In the genomic region with DNA sequence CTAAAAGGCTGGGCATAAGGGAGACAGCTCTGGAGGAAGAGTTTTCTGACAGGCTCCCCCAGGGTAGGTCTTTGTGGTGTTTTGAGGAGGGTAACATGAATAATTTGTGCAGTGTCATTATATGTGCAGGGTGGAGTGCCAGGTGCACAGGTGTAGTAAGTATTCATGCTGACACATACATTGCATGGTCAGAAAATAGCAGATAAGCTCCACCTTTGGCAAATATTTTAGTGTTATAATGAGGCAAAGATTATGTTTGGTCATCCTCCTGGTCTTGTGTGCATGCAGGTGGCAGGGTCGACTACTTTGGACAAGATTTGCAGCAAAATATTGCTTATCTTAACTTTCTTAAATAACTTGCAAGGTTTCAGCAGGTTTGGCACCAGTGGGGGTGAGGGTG, we compare ENCODE assay signal across 16 cellular contexts.
DNase-seq lines count a peak whose midpoint lies in the region; FAIRE-seq and TF ChIP-seq lines count a peak whose summit lies in the region.
"Had no signal": no experiment of that assay in that cellular context is flagged by ENCODE, and none has a peak within 500 bp of the region (broad histone marks: within the 10 kb centered on the region; RNA-seq: fewer than 3 reads in every experiment).

No MANE protein-coding gene starts in this region.

- H3K36me3 Mint-ChIP-seq in H9 (ENCODE audit: insufficient read depth in 1 of 3, low read depth in 3 of 3): peaks cover 0 to 20% (median 3%) of the 10 kb centered on the region in 3 experiments; a peak in 5 of 7 replicates

- no peak overlapping the region for H3K4ac ChIP-seq in H9 (ENCODE audit: low read depth, low read length)

- H3K9ac ChIP-seq in H9 (ENCODE audit: extremely low read depth, insufficient read length, low read length): no peak overlapping the region

- no peak for TF ChIP-seq CTCF in H9 (conservative IDR thresholded peaks at IDR 0.05)

- no peak overlapping the region for H3K4me2 ChIP-seq in H9 (ENCODE audit: insufficient read depth, insufficient read length, low read length)

- no peak overlapping the region for H2BK120ac ChIP-seq in H9 (ENCODE audit: low read depth, low read length, poor library complexity, severe bottlenecking)

- H4K5ac ChIP-seq in H9 (ENCODE audit: insufficient read length, low read depth, low read length): no peak overlapping the region

- no peaks in the 10 kb centered on the region for H4K20me1 ChIP-seq in H9 (ENCODE audit: control insufficient read depth, insufficient read depth, insufficient read length)

- H2AFZ ChIP-seq in H9 (ENCODE audit: low read length): no peak overlapping the region

- H3K9me3 ChIP-seq in H9 (ENCODE audit: control insufficient read depth, low read depth, low read length): no peaks in the 10 kb centered on the region

- H3K9me3 Mint-ChIP-seq in H9: peaks cover 0 to 5% of the 10 kb centered on the region in 2 experiments; a peak in 3 of 5 replicates
- H3K9me3 Mint-ChIP-seq: HFFc6 had no signal

- H2BK5ac ChIP-seq in H9 (ENCODE audit: insufficient read length, low read length): no peak overlapping the region

- no peak overlapping the region for H2BK20ac ChIP-seq in H9 (ENCODE audit: low read depth, low read length, poor library complexity, severe bottlenecking)

- no peak overlapping the region for H3T11ph ChIP-seq in H9 (ENCODE audit: low read length)

- no peak overlapping the region for H4K8ac ChIP-seq in H9 (replicated peaks; ENCODE audit: insufficient read length, low read depth, low read length)

- no peak overlapping the region for H2AK5ac ChIP-seq in H9 (ENCODE audit: insufficient read length, low read length)

- no peak for FAIRE-seq in urothelium cell line (lab: Jason Lieb, UNC)
- FAIRE-seq: A204.1, H54 had no signal

- H2BK12ac ChIP-seq in H9 (ENCODE audit: insufficient read length, low read depth, low read length): no peak overlapping the region

- no peak overlapping the region for H3K27ac ChIP-seq in H9 (ENCODE audit: insufficient read length, low read depth, low read length)
- H3K27ac ChIP-seq: C4-2B had no signal

- no peaks in the 10 kb centered on the region for H3K79me2 ChIP-seq in H9 (ENCODE audit: insufficient read depth, low read length)

- no peaks in the 10 kb centered on the region for H3K27me3 Mint-ChIP-seq in H9 (ENCODE audit: low read depth)
- H3K27me3 Mint-ChIP-seq: CD4-positive, alpha-beta T cell had no signal

- no peak overlapping the region for H2BK15ac ChIP-seq in H9 (ENCODE audit: low read depth, low read length)

- no peaks in the 10 kb centered on the region for H3K4me1 ChIP-seq in H9 (ENCODE audit: insufficient read depth, low read length)

- no peaks in the 10 kb centered on the region for H3K4me1 Mint-ChIP-seq in H9

- no peak overlapping the region for H4K91ac ChIP-seq in H9 (ENCODE audit: insufficient read length, low read depth, low read length)

- no peaks in the 10 kb centered on the region for H3K79me1 ChIP-seq in H9 (ENCODE audit: insufficient read depth, low read depth, low read length, poor library complexity, severe bottlenecking)

- no peak overlapping the region for H3K14ac ChIP-seq in H9 (ENCODE audit: insufficient read depth, low read length)

- no CpG with 5 or more reads among the region's 1 CpG for WGBS in H9 (ENCODE audit: extremely low coverage, insufficient read length, low lambda C conversion rate)

- no peak overlapping the region for H3K4me3 Mint-ChIP-seq in H9
- H3K4me3 Mint-ChIP-seq: CD4-positive, alpha-beta T cell; HFFc6 had no signal

- no peak overlapping the region for H3K23ac ChIP-seq in H9 (ENCODE audit: insufficient read length, low read depth, low read length)

- peak overlapping the region in 2 of 3 experiments; percentile 25 to 30; a peak in 2 of 7 replicates for H3K27ac Mint-ChIP-seq in H9
- H3K27ac Mint-ChIP-seq: CD4-positive, alpha-beta T cell; HFFc6 had no signal

- DNase-seq in H9 (no peak), NCI-H748 (lab: John Stamatoyannopoulos, UW; ENCODE audit: unreplicated experiment) (peak; percentile 92), RPMI8226 (peak; percentile 76), urothelium cell line (ENCODE audit: low spot score) (no peak), islet precursor cell (no peak), GM19238 (ENCODE audit: insufficient read length, low spot score) (no peak), NCI-H1694 (lab: John Stamatoyannopoulos, UW) (no peak)
- DNase-seq: ACHN; CD4-positive, alpha-beta T cell; DMS79 treated with DMSO at 0.1 percent for 48 hours; GF-D8; HFFc6; KG1 had no signal

- no peak overlapping the region for H3K18ac ChIP-seq in H9 (ENCODE audit: insufficient read length, low read depth, low read length)

- no peak overlapping the region for H3K56ac ChIP-seq in H9 (ENCODE audit: insufficient read length, low read depth, low read length)

- no peaks in the 10 kb centered on the region for H3K27me3 ChIP-seq in H9 (ENCODE audit: insufficient read depth, low read length)

- no peaks in the 10 kb centered on the region for H3K23me2 ChIP-seq in H9 (ENCODE audit: insufficient read length, low read depth, low read length, poor library complexity, severe bottlenecking)

Comparison
In these comparisons a context has a peak if more than half of its experiments do, and no peak if none do; other contexts are left out.
1. DNase-seq: peak in NCI-H748 (single experiment) and RPMI8226 (single experiment); none in H9 (single experiment), urothelium cell line (single experiment), islet precursor cell (single experiment), GM19238 (single experiment) and NCI-H1694 (single experiment).